Comparison of ENCODE assay signal across 7 cellular contexts in genomic region chr2:196640031-196640548, GRCh38. TPM values are rescaled to one million over a fixed set of nuclear protein-coding genes. Genes with fewer than 3 reads are reported as not detected.
A peak's percentile ranks its signal among the peaks of the same experiment; 100 is the strongest.
DNase-seq lines count a peak whose midpoint lies in the region; ATAC-seq and TF ChIP-seq lines count a peak whose summit lies in the region.

No MANE protein-coding gene starts in this region.

- peak; percentile 69 for DNase-seq in NCI-H82 treated with DMSO at 0.1 percent for 48 hours (lab: John Stamatoyannopoulos, UW; ENCODE audit: unreplicated experiment)
- no peak for DNase-seq in esophagus squamous epithelium (lab: John Stamatoyannopoulos, UW)
- DNase-seq in activated gamma-delta T cell treated with Interleukin-2 at 50 U/mL for 16 hours = no peak

- no peak for TF ChIP-seq CTCF in esophagus squamous epithelium (IDR thresholded peaks at IDR 0.05)

- H3K4me2 ChIP-seq in skeletal muscle satellite cell (ENCODE audit: low read length) = peak overlapping the region; percentile 90

- no peak for TF ChIP-seq POLR2A in esophagus squamous epithelium (IDR thresholded peaks at IDR 0.05)

- H3K4me1 ChIP-seq in esophagus squamous epithelium (peaks cover 0 to 15% (median 14%) of the 10 kb centered on the region in 3 donors), skeletal muscle satellite cell (ENCODE audit: control insufficient read depth, insufficient read depth, low read length) (peaks cover 2% of the 10 kb centered on the region)

- peak overlapping the region; percentile 79 for H3K9ac ChIP-seq in skeletal muscle satellite cell (ENCODE audit: low read depth, low read length)

- H3K9me3 ChIP-seq in esophagus squamous epithelium (no peaks in the 10 kb centered on the region), skeletal muscle satellite cell (replicated peaks; ENCODE audit: low read length) (no peaks in the 10 kb centered on the region)

- H3K27ac ChIP-seq in esophagus squamous epithelium = peak overlapping the region; percentile 51 to 66 (median 60)

- no peaks in the 10 kb centered on the region for H3K27me3 ChIP-seq in esophagus squamous epithelium
- H3K27me3 ChIP-seq in skeletal muscle satellite cell (ENCODE audit: control insufficient read depth, insufficient read depth, low read length) = no peaks in the 10 kb centered on the region

- ATAC-seq in GM21447 (IDR thresholded peaks at IDR 0.05; ENCODE audit: unreplicated experiment) (peak; percentile 9), GM18858 (IDR thresholded peaks at IDR 0.05; ENCODE audit: unreplicated experiment) (no peak), HG02571 (IDR thresholded peaks at IDR 0.05; ENCODE audit: unreplicated experiment) (no peak)

- no peaks in the 10 kb centered on the region for H3K36me3 ChIP-seq in esophagus squamous epithelium
- H3K36me3 ChIP-seq in skeletal muscle satellite cell (ENCODE audit: insufficient read depth, low read length) = no peaks in the 10 kb centered on the region

- intact Hi-C loops in esophagus squamous epithelium (cut with DNase I) = no loop called here

- 9 to 11% methylated on average over 12 of the region's 12 CpGs for WGBS in esophagus squamous epithelium, 2 donors

- H3K4me3 ChIP-seq in esophagus squamous epithelium (peak overlapping the region; percentile 38 to 83 (median 60)), skeletal muscle satellite cell (ENCODE audit: low read length) (peak overlapping the region; percentile 91)

RNA-seq across cellular contexts. Expression of gene CCDC150, which starts 0.6 kb away (rescaled TPM):
- 10 to 100 TPM in 1 of 4 donors, 1 to 10 TPM in 3; 2.4 to 10.1 (median 4.9) TPM for total RNA-seq in esophagus squamous epithelium
- total RNA-seq in skeletal muscle satellite cell (2012; rRNA removed) = 5.3 and 6.6 TPM in 2 replicates

RNA-seq across cellular contexts. Expression of gene HECW2, which starts 46.7 kb away (rescaled TPM):
- 10 to 100 TPM in 1 of 4 donors, 1 to 10 TPM in 3; 1.0 to 13.7 (median 4.8) TPM for total RNA-seq in esophagus squamous epithelium
- 1.0 and 1.7 TPM in 2 replicates for total RNA-seq in skeletal muscle satellite cell (2012; rRNA removed)
